Comparison of ENCODE assay signal across 33 cellular contexts in genomic region chr1:34994878-34995277, GRCh38.
"Had no signal": no experiment of that assay in that cellular context is flagged by ENCODE, and none has a peak within 500 bp of the region (broad histone marks: within the 10 kb centered on the region; RNA-seq: fewer than 3 reads in every experiment).

No MANE protein-coding gene starts in this region.

- H3K9me3 Mint-ChIP-seq: activated CD4-positive, alpha-beta memory T cell treated with anti-CD3 and anti-CD28 coated beads, Interleukin-2, amount 10 ng/mL, durations not matched to agents 7 days and 5 days; activated CD4-positive, alpha-beta T cell treated with anti-CD3 and anti-CD28 coated beads, Interleukin-2, amount 10 ng/mL, durations not matched to agents 24 days and 14 days; activated naive CD4-positive, alpha-beta T cell treated with anti-CD3 and anti-CD28 coated beads, Interleukin-2, amount 10 ng/mL, durations not matched to agents 7 days and 5 days; activated naive CD4-positive, alpha-beta T cell treated with anti-CD3 and anti-CD28 coated beads, Interleukin-2, amount 50 U/mL, for 72 hours; activated naive CD8-positive, alpha-beta T cell treated with anti-CD3 and anti-CD28 coated beads, Interleukin-2, amount 10 ng/mL, durations not matched to agents 7 days and 5 days; activated T-cell treated with anti-CD3 and anti-CD28 coated beads, Interleukin-2, amount 50 U/mL, for 24 hours; activated T-cell treated with anti-CD3 and anti-CD28 coated beads, Interleukin-2, amount 50 U/mL, for 72 hours; central memory CD8-positive, alpha-beta T cell; effector memory CD8-positive, alpha-beta T cell; T-helper 2 cell treated with Interferon-gamma antibody and Interleukin-4, amounts not matched to agents 5 μg/mL and 100 μg/mL, for 36 hours had no signal

- H3K4me1 Mint-ChIP-seq: activated CD4-positive, alpha-beta memory T cell treated with anti-CD3 and anti-CD28 coated beads, Interleukin-2, amount 10 ng/mL, durations not matched to agents 7 days and 5 days; activated CD4-positive, alpha-beta T cell treated with anti-CD3 and anti-CD28 coated beads for 36 hours; activated CD4-positive, alpha-beta T cell treated with anti-CD3 and anti-CD28 coated beads, Interleukin-2, amount 10 ng/mL, durations not matched to agents 24 days and 14 days; activated naive CD4-positive, alpha-beta T cell treated with anti-CD3 and anti-CD28 coated beads, Interleukin-2, amount 10 ng/mL, durations not matched to agents 7 days and 5 days; activated naive CD8-positive, alpha-beta T cell treated with anti-CD3 and anti-CD28 coated beads, Interleukin-2, amount 10 ng/mL, durations not matched to agents 7 days and 5 days had no signal

- H3K27ac ChIP-seq: brain microvascular endothelial cell, epithelial cell of prostate, esophagus squamous epithelium, heart left ventricle had no signal

- FAIRE-seq: astrocyte, bronchial epithelial cell, endothelial cell of umbilical vein had no signal

- H3K36me3 Mint-ChIP-seq: activated naive CD4-positive, alpha-beta T cell treated with anti-CD3 and anti-CD28 coated beads, Interleukin-2, amount 50 U/mL, for 72 hours had no signal

- DNase-seq: activated CD4-positive, alpha-beta memory T cell treated with anti-CD3 and anti-CD28 coated beads, Interleukin-2, amount 10 ng/mL, durations not matched to agents 7 days and 5 days; activated CD4-positive, alpha-beta T cell treated with anti-CD3 and anti-CD28 coated beads for 36 hours; activated CD4-positive, CD25-positive, alpha-beta regulatory T cell; activated CD4-positive, CD25-positive, alpha-beta regulatory T cell treated with anti-CD3 and anti-CD28 coated beads, Interleukin-2, amount 50 U/mL, for 72 hours; activated CD8-positive, alpha-beta memory T cell treated with anti-CD3 and anti-CD28 coated beads, Interleukin-2, amount 50 U/mL, for 48 hours; activated gamma-delta T cell; activated naive CD4-positive, alpha-beta T cell; activated naive CD4-positive, alpha-beta T cell treated with anti-CD3 and anti-CD28 coated beads, Interleukin-2, amount 10 ng/mL, durations not matched to agents 7 days and 5 days; activated naive CD8-positive, alpha-beta T cell treated with anti-CD3 and anti-CD28 coated beads, Interleukin-2, amount 10 ng/mL, durations not matched to agents 7 days and 5 days; activated T-cell treated with anti-CD3 and anti-CD28 coated beads for 4 hours; activated T-cell treated with anti-CD3 and anti-CD28 coated beads, Interleukin-2, amount 50 U/mL, for 24 hours; activated T-cell treated with anti-CD3 and anti-CD28 coated beads, Interleukin-2, amount 50 U/mL, for 72 hours; amniotic stem cell; anterior cingulate cortex; brain microvascular endothelial cell; cortex of kidney; dermis blood vessel endothelial cell; effector CD4-positive, alpha-beta T cell; effector memory CD8-positive, alpha-beta T cell; esophagus squamous epithelium; foreskin melanocyte; heart left ventricle; T-helper 1 cell; T-helper 17 cell; T1000 had no signal

- H3K9me3 ChIP-seq: esophagus squamous epithelium, heart left ventricle had no signal

- H3K4me3 ChIP-seq: esophagus squamous epithelium, heart left ventricle had no signal

- H3K27me3 ChIP-seq: brain microvascular endothelial cell, esophagus squamous epithelium, heart left ventricle had no signal

- H3K4me3 Mint-ChIP-seq: activated CD4-positive, alpha-beta memory T cell treated with anti-CD3 and anti-CD28 coated beads, Interleukin-2, amount 10 ng/mL, durations not matched to agents 7 days and 5 days; activated CD4-positive, alpha-beta T cell treated with anti-CD3 and anti-CD28 coated beads for 36 hours; activated CD4-positive, alpha-beta T cell treated with anti-CD3 and anti-CD28 coated beads, Interleukin-2, amount 10 ng/mL, durations not matched to agents 24 days and 14 days; activated naive CD4-positive, alpha-beta T cell treated with anti-CD3 and anti-CD28 coated beads, Interleukin-2, amount 10 ng/mL, durations not matched to agents 7 days and 5 days; activated naive CD8-positive, alpha-beta T cell treated with anti-CD3 and anti-CD28 coated beads, Interleukin-2, amount 10 ng/mL, durations not matched to agents 7 days and 5 days; activated T-cell treated with anti-CD3 and anti-CD28 coated beads, Interleukin-2, amount 50 U/mL, for 24 hours; activated T-cell treated with anti-CD3 and anti-CD28 coated beads, Interleukin-2, amount 50 U/mL, for 72 hours; central memory CD8-positive, alpha-beta T cell; effector memory CD8-positive, alpha-beta T cell; T-helper 17 cell; T-helper 2 cell treated with Interferon-gamma antibody and Interleukin-4, amounts not matched to agents 5 μg/mL and 100 μg/mL, for 36 hours had no signal

- ATAC-seq: activated CD4-positive, alpha-beta T cell treated with anti-CD3 and anti-CD28 coated beads for 36 hours; activated naive CD4-positive, alpha-beta T cell treated with anti-CD3 and anti-CD28 coated beads, Interleukin-2, amount 50 U/mL, for 72 hours; activated T-cell treated with anti-CD3 and anti-CD28 coated beads, Interleukin-2, amount 50 U/mL, for 72 hours; effector memory CD8-positive, alpha-beta T cell; heart left ventricle; T-helper 17 cell had no signal

- H3K27ac Mint-ChIP-seq: activated CD4-positive, alpha-beta memory T cell treated with anti-CD3 and anti-CD28 coated beads, Interleukin-2, amount 10 ng/mL, durations not matched to agents 7 days and 5 days; activated CD4-positive, alpha-beta T cell treated with anti-CD3 and anti-CD28 coated beads for 36 hours; activated CD4-positive, alpha-beta T cell treated with anti-CD3 and anti-CD28 coated beads, Interleukin-2, amount 10 ng/mL, durations not matched to agents 24 days and 14 days; activated naive CD4-positive, alpha-beta T cell treated with anti-CD3 and anti-CD28 coated beads, Interleukin-2, amount 10 ng/mL, durations not matched to agents 7 days and 5 days; activated naive CD4-positive, alpha-beta T cell treated with anti-CD3 and anti-CD28 coated beads, Interleukin-2, amount 50 U/mL, for 72 hours; activated naive CD8-positive, alpha-beta T cell treated with anti-CD3 and anti-CD28 coated beads, Interleukin-2, amount 10 ng/mL, durations not matched to agents 7 days and 5 days; activated T-cell treated with anti-CD3 and anti-CD28 coated beads, Interleukin-2, amount 50 U/mL, for 24 hours; activated T-cell treated with anti-CD3 and anti-CD28 coated beads, Interleukin-2, amount 50 U/mL, for 72 hours; effector memory CD8-positive, alpha-beta T cell; T-helper 17 cell; T-helper 2 cell treated with Interferon-gamma antibody and Interleukin-4, amounts not matched to agents 5 μg/mL and 100 μg/mL, for 36 hours had no signal

- H3K4me1 ChIP-seq: esophagus squamous epithelium, heart left ventricle had no signal

- H3K27me3 Mint-ChIP-seq: activated CD4-positive, alpha-beta memory T cell treated with anti-CD3 and anti-CD28 coated beads, Interleukin-2, amount 10 ng/mL, durations not matched to agents 7 days and 5 days; activated CD4-positive, alpha-beta T cell treated with anti-CD3 and anti-CD28 coated beads for 36 hours; activated CD4-positive, alpha-beta T cell treated with anti-CD3 and anti-CD28 coated beads, Interleukin-2, amount 10 ng/mL, durations not matched to agents 24 days and 14 days; activated naive CD4-positive, alpha-beta T cell treated with anti-CD3 and anti-CD28 coated beads, Interleukin-2, amount 10 ng/mL, durations not matched to agents 7 days and 5 days; activated naive CD8-positive, alpha-beta T cell treated with anti-CD3 and anti-CD28 coated beads, Interleukin-2, amount 10 ng/mL, durations not matched to agents 7 days and 5 days; activated T-cell treated with anti-CD3 and anti-CD28 coated beads, Interleukin-2, amount 50 U/mL, for 24 hours; central memory CD8-positive, alpha-beta T cell; effector memory CD8-positive, alpha-beta T cell; T-helper 17 cell had no signal
